ENCODE assay signal across 10 cellular contexts in the genomic region with DNA sequence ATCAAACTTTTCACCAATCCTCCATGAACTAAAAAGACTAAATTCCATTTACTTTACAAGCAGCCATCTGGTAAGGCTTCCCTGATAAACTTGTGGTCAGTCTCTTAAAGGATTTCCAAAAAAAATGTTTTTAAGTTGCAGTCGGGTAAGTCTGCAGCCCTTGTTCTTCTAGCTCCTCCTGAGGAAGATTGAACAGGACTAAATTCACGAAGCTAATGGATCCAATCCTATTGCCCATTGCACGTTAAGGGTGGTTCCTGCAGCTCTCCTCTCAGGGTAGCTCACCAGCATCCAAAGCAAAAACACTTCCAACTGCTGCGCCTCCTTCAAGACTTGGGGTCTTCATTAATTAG. TPM values are rescaled to one million over a fixed set of nuclear protein-coding genes. Genes with fewer than 3 reads are reported as not detected.
A peak's percentile ranks its signal among the peaks of the same experiment; 100 is the strongest.
DNase-seq lines count a peak whose midpoint lies in the region; ATAC-seq and TF ChIP-seq lines count a peak whose summit lies in the region.
"Had no signal": no experiment of that assay in that cellular context is flagged by ENCODE, and none has a peak within 500 bp of the region (broad histone marks: within the 10 kb centered on the region; RNA-seq: fewer than 3 reads in every experiment).

No MANE protein-coding gene starts in this region.

- peak overlapping the region; percentile 32 for H3K4me2 ChIP-seq in neuronal stem cell (ENCODE audit: insufficient read depth, low read length, poor library complexity, severe bottlenecking)

- no peak overlapping the region for H2AK5ac ChIP-seq in neuronal stem cell (ENCODE audit: low read depth, low read length)

- peak overlapping the region; percentile 68 for H3K27ac Mint-ChIP-seq in Caco-2 (ENCODE audit: unreplicated experiment)

- no peak overlapping the region for H4K8ac ChIP-seq in neuronal stem cell (ENCODE audit: low read depth, low read length)

- H3K36me3 ChIP-seq in Caco-2 (ENCODE audit: control insufficient read depth, insufficient read depth, low read length) (peaks cover 7% of the 10 kb centered on the region), esophagus muscularis mucosa (peaks cover 0 to 14% (median 0%) of the 10 kb centered on the region in 4 donors), neuronal stem cell (replicated peaks in 1 of 2; ENCODE audit: control insufficient read depth in 2 of 2, insufficient read depth in 2 of 2, low read length in 2 of 2) (peaks cover 0 to 27% of the 10 kb centered on the region in 2 donors)

- peaks cover 6% of the 10 kb centered on the region for H3K79me1 ChIP-seq in neuronal stem cell (ENCODE audit: low read depth, low read length)

- H3K36me3 Mint-ChIP-seq in Caco-2 (ENCODE audit: insufficient read depth, unreplicated experiment), result peaks cover 69% of the 10 kb centered on the region

- peak overlapping the region; percentile 90 for H3K27ac ChIP-seq in RWPE1
- peak overlapping the region; percentile 93 to 98 (median 96) for H3K27ac ChIP-seq in esophagus muscularis mucosa (replicated peaks in 1 of 4)
- no peak overlapping the region for H3K27ac ChIP-seq in neuronal stem cell (replicated peaks; ENCODE audit: low read length)
- H3K27ac ChIP-seq: HL-60 had no signal

- POLR2A ChIA-PET in Caco-2 (lab: Charles Lee) (interaction anchor here (0.7 to 1.8 kb wide), 5 partner anchors 8 to 224 kb away, joined by 3 to 7 read pairs (median 4); no protein-coding TSS in a partner anchor), RWPE1 (lab: Yijun Ruan, JAX; ENCODE audit: low non-redundant PET) (interaction anchor here (0.5 to 1.8 kb wide), 2 partner anchors 184 to 261 kb away, joined by 3 to 8 read pairs; no protein-coding TSS in a partner anchor)

- no peak overlapping the region for H2BK120ac ChIP-seq in neuronal stem cell (ENCODE audit: low read depth, low read length)

- TF ChIP-seq POLR2A in esophagus muscularis mucosa (IDR thresholded peaks at IDR 0.05; ENCODE audit: low read depth), result no peak

- CTCF ChIA-PET in Caco-2 (lab: Charles Lee), result interaction anchor here (0.8 to 5.4 kb wide), 5 partner anchors 37 to 358 kb away, joined by 4 to 47 read pairs (median 4); no protein-coding TSS in a partner anchor
- CTCF ChIA-PET in RWPE1 (lab: Yijun Ruan, JAX), result interaction anchor here (0.6 to 6.6 kb wide), 5 partner anchors 171 to 358 kb away, joined by 3 to 56 read pairs (median 4); no protein-coding TSS in a partner anchor

- H3K9ac ChIP-seq in neuronal stem cell (ENCODE audit: low read depth, low read length, poor library complexity), result no peak overlapping the region

- peaks cover 15% of the 10 kb centered on the region for H3K4me1 Mint-ChIP-seq in Caco-2 (ENCODE audit: low read depth, unreplicated experiment)

- H3K9me3 Mint-ChIP-seq in Caco-2 (ENCODE audit: unreplicated experiment), result no peaks in the 10 kb centered on the region

- H3K4me1 ChIP-seq in Caco-2 (peaks cover 30% of the 10 kb centered on the region), esophagus muscularis mucosa (peaks cover 46 to 85% (median 81%) of the 10 kb centered on the region in 4 donors), neuronal stem cell (ENCODE audit: control insufficient read depth in 2 of 2, insufficient read depth in 1 of 2, low read depth in 1 of 2, low read length in 2 of 2) (peaks cover 28 to 32% of the 10 kb centered on the region in 2 donors)

- TF ChIP-seq CTCF in Caco-2 (IDR thresholded peaks at IDR 0.05; ENCODE audit: insufficient read depth in 1 of 2, low read depth in 1 of 2, low read length in 1 of 2, severe bottlenecking in 1 of 2, unreplicated experiment in 1 of 2), result no peak
- TF ChIP-seq CTCF in RWPE1 (conservative IDR thresholded peaks at IDR 0.05; ENCODE audit: low read depth), result no peak
- TF ChIP-seq CTCF in esophagus muscularis mucosa (IDR thresholded peaks at IDR 0.05), result no peak

- H3K27me3 ChIP-seq in Caco-2 (replicated peaks; ENCODE audit: control insufficient read depth, insufficient read depth, low read length) (no peaks in the 10 kb centered on the region), esophagus muscularis mucosa (no peaks in the 10 kb centered on the region), neuronal stem cell (ENCODE audit: control insufficient read depth in 3 of 3, insufficient read depth in 3 of 3, low read depth in 1 of 3, low read length in 3 of 3) (peaks cover 0 to 8% (median 0%) of the 10 kb centered on the region in 3 experiments)

- no peak overlapping the region for H2BK5ac ChIP-seq in neuronal stem cell (ENCODE audit: low read length)

- no peak overlapping the region for H3K14ac ChIP-seq in neuronal stem cell (ENCODE audit: low read length)

- H3K23ac ChIP-seq in neuronal stem cell (ENCODE audit: low read depth, low read length, poor library complexity), result no peak overlapping the region

- H3K18ac ChIP-seq in neuronal stem cell (ENCODE audit: low read length), result no peak overlapping the region

- peak overlapping the region; percentile 76 for H3K4me3 ChIP-seq in Caco-2 (ENCODE audit: low read depth, low read length)
- peak overlapping the region; percentile 74 to 80 (median 76) for H3K4me3 ChIP-seq in esophagus muscularis mucosa
- H3K4me3 ChIP-seq in neuronal stem cell (ENCODE audit: low read length in 2 of 2), result peak overlapping the region in 1 of 2 donors; percentile 86

- no TSS peak for BruUV-seq in Caco-2 (replicated peaks; lab: Mats Ljungman, UMichigan)

- no peak overlapping the region for H2BK15ac ChIP-seq in neuronal stem cell (ENCODE audit: low read length)

- H2BK12ac ChIP-seq in neuronal stem cell (ENCODE audit: low read length), result no peak overlapping the region

- peak overlapping the region; percentile 88 for H3K4me3 Mint-ChIP-seq in Caco-2 (ENCODE audit: unreplicated experiment)

- no peak overlapping the region for H3K4ac ChIP-seq in neuronal stem cell (ENCODE audit: low read length)

- intact Hi-C loops in Caco-2 (cut with micrococcal nuclease; ENCODE audit: unreplicated experiment) (loop anchor here (1.0 to 2.0 kb wide), 3 partner anchors 78 to 356 kb away; no protein-coding TSS in a partner anchor), esophagus muscularis mucosa (cut with DNase I) (loop anchor here (2.0 to 10.0 kb wide), 2 partner anchors 274 to 358 kb away; no protein-coding TSS in a partner anchor)

- no peak overlapping the region for H4K91ac ChIP-seq in neuronal stem cell (ENCODE audit: low read depth, low read length, poor library complexity)

- no peaks in the 10 kb centered on the region for H3K9me3 ChIP-seq in Caco-2
- H3K9me3 ChIP-seq in esophagus muscularis mucosa, result no peaks in the 10 kb centered on the region
- no peaks in the 10 kb centered on the region for H3K9me3 ChIP-seq in neuronal stem cell (replicated peaks in 1 of 2; ENCODE audit: control insufficient read depth in 2 of 2, insufficient read depth in 1 of 2, low read depth in 1 of 2, low read length in 2 of 2)

- no peaks in the 10 kb centered on the region for H3K27me3 Mint-ChIP-seq in Caco-2 (ENCODE audit: insufficient read depth, unreplicated experiment)

- 36% methylated on average over 4 of the region's 4 CpGs for WGBS in esophagus muscularis mucosa
- WGBS in neuronal stem cell (ENCODE audit: extremely low coverage in 2 of 2, insufficient read length in 2 of 2, insufficient replicate concordance in 1 of 2), 2 donors, result no CpG with 5 or more reads among the region's 4 CpGs

- DNase-seq in Caco-2, result peak in 1 of 2 experiments; percentile 26
- no peak for DNase-seq in RWPE1 (ENCODE audit: low spot score)
- DNase-seq in esophagus muscularis mucosa (ENCODE audit: extremely low spot score), result no peak
- no peak for DNase-seq in neuronal stem cell (ENCODE audit: low spot score)
- no peak for DNase-seq in NCI-H2107 (lab: John Stamatoyannopoulos, UW)
- DNase-seq: SHP77 treated with DMSO at 0.1 percent for 48 hours had no signal

- ATAC-seq in HG03354 (IDR thresholded peaks at IDR 0.05; ENCODE audit: poor library complexity, severe bottlenecking, unreplicated experiment) (no peak), GM18861 (IDR thresholded peaks at IDR 0.05; ENCODE audit: unreplicated experiment) (no peak), HG02588 (IDR thresholded peaks at IDR 0.05; ENCODE audit: unreplicated experiment) (no peak)

- no peak overlapping the region for H2AFZ ChIP-seq in neuronal stem cell (ENCODE audit: low read length)

- no peak for TF ChIP-seq EP300 in esophagus muscularis mucosa (IDR thresholded peaks at IDR 0.05)

RNA-seq across cellular contexts. Expression of gene HES1, which starts 2.8 kb away (rescaled TPM):
- total RNA-seq in Caco-2 (2022) (123 and 128 TPM in 2 replicates), esophagus muscularis mucosa (10 to 100 TPM; 12.0 to 32.3 (median 26.9) TPM)
- polyA plus RNA-seq in neuronal stem cell (2013, experiment 1 of 2), result 29.1 TPM
- 30.9 TPM for polyA plus RNA-seq in neuronal stem cell (2013, experiment 2 of 2)
